19 cellular contexts compared by ENCODE assay signal in the genomic region with DNA sequence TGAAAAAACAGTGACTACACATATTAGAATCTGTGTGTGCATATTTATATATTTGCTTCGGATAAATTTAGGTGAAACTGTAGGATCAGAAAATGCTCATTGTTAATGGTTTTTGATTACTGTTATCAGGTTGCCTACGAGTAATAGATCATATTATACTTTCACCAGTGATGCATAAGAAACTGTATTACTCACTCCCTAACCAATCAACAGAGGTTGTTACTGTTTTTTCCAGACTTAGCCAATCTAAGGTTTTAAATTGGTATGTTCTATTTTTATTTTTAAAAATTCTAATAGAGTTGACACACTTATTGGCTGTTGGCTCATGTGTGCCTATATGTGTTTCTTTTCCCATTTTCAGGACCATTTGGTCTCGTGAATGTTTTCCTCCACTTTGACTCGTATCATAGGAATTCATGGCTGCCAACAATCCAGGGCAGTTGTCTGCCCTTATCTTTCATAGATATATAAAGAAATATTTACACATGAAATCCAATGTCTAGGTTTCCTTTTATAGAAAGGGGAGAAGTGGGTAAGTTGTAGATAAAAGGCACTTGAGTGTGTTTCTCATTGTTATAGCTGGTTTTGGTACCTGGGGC. TPM values are rescaled to one million over a fixed set of nuclear protein-coding genes. Genes with fewer than 3 reads are reported as not detected.
DNase-seq lines count a peak whose midpoint lies in the region; ATAC-seq, FAIRE-seq and TF ChIP-seq lines count a peak whose summit lies in the region.
"Had no signal": no experiment of that assay in that cellular context is flagged by ENCODE, and none has a peak within 500 bp of the region (broad histone marks: within the 10 kb centered on the region; RNA-seq: fewer than 3 reads in every experiment).

No MANE protein-coding gene starts in this region.

- TF ChIP-seq CTCF in K562 (IDR thresholded peaks at IDR 0.05 in 2 of 3, conservative IDR thresholded peaks at IDR 0.05 in 1 of 3; ENCODE audit: insufficient read depth in 2 of 3, low read depth in 1 of 3, low read length in 3 of 3) (no peak), psoas muscle (IDR thresholded peaks at IDR 0.05) (no peak), neural progenitor cell (IDR thresholded peaks at IDR 0.05) (no peak)

- no peaks in the 10 kb centered on the region for H3K27me3 Mint-ChIP-seq in neural progenitor cell (ENCODE audit: insufficient read depth, low read depth)

- no peak for TF ChIP-seq RAD21 in K562 (CRISPR knock-in tag; conservative IDR thresholded peaks at IDR 0.05 in 1 of 2, IDR thresholded peaks at IDR 0.05 in 1 of 2)

- H3K4me2 ChIP-seq in K562 (ENCODE audit: insufficient read depth, low read length) (no peak overlapping the region), neural progenitor cell (no peak overlapping the region)

- no peaks in the 10 kb centered on the region for H3K9me1 ChIP-seq in K562 (ENCODE audit: control insufficient read depth, insufficient read depth, low read length)

- FAIRE-seq in K562 (lab: Jason Lieb, UNC), result peak; percentile 49

- TF ChIP-seq EP300 in K562 (IDR thresholded peaks at IDR 0.05; ENCODE audit: low read length), result no peak

- H3K79me2 ChIP-seq in K562 (ENCODE audit: control insufficient read depth, insufficient read depth, low read length) (no peaks in the 10 kb centered on the region), neural progenitor cell (ENCODE audit: low read depth) (no peaks in the 10 kb centered on the region)

- peaks cover 3% of the 10 kb centered on the region for H3K9me3 Mint-ChIP-seq in neural progenitor cell
- H3K9me3 Mint-ChIP-seq: activated naive CD4-positive, alpha-beta T cell treated with anti-CD3 and anti-CD28 coated beads, Interleukin-2, amount 50 U/mL, for 72 hours; nephron had no signal

- no peak for ATAC-seq in K562
- no peak for ATAC-seq in HG03139 (IDR thresholded peaks at IDR 0.05; ENCODE audit: unreplicated experiment)
- ATAC-seq in psoas muscle, result no peak
- ATAC-seq in HG02981 (IDR thresholded peaks at IDR 0.05; ENCODE audit: unreplicated experiment), result no peak
- ATAC-seq: activated naive CD4-positive, alpha-beta T cell treated with anti-CD3 and anti-CD28 coated beads, Interleukin-2, amount 50 U/mL, for 72 hours; Right ventricle myocardium inferior had no signal

- H4K20me1 ChIP-seq in K562 (replicated peaks; ENCODE audit: control insufficient read depth, insufficient read depth, low read length), result no peaks in the 10 kb centered on the region
- H4K20me1 ChIP-seq in neural progenitor cell (ENCODE audit: low read depth), result no peaks in the 10 kb centered on the region

- no peaks in the 10 kb centered on the region for H3K4me1 ChIP-seq in K562 (replicated peaks in 1 of 2; ENCODE audit: control insufficient read depth in 2 of 2, insufficient read depth in 2 of 2, low read length in 2 of 2)
- no peaks in the 10 kb centered on the region for H3K4me1 ChIP-seq in psoas muscle
- no peaks in the 10 kb centered on the region for H3K4me1 ChIP-seq in neural progenitor cell
- H3K4me1 ChIP-seq: tibial artery had no signal

- no peaks in the 10 kb centered on the region for H3K4me1 Mint-ChIP-seq in neural progenitor cell
- H3K4me1 Mint-ChIP-seq: nephron had no signal

- intact Hi-C loops in K562 (cut with micrococcal nuclease), result no loop called here
- intact Hi-C loops in psoas muscle (cut with DNase I), result no loop called here

- no peak overlapping the region for H3K27ac ChIP-seq in K562 (ENCODE audit: extremely low read depth, low read depth, low read length)
- no peak overlapping the region for H3K27ac ChIP-seq in psoas muscle
- H3K27ac ChIP-seq in neural progenitor cell, result no peak overlapping the region
- H3K27ac ChIP-seq: tibial artery had no signal

- no peak overlapping the region for H3K27ac Mint-ChIP-seq in neural progenitor cell
- H3K27ac Mint-ChIP-seq: activated naive CD4-positive, alpha-beta T cell treated with anti-CD3 and anti-CD28 coated beads, Interleukin-2, amount 50 U/mL, for 72 hours; nephron had no signal

- WGBS in K562 (ENCODE audit: insufficient coverage, low coverage, missing lambda C conversion rate), result 83% methylated on average over 4 of the region's 4 CpGs
- 96% methylated on average over 4 of the region's 4 CpGs for WGBS in psoas muscle, 3 donors

- no peak overlapping the region for H2AFZ ChIP-seq in K562 (ENCODE audit: low read depth, low read length)
- no peak overlapping the region for H2AFZ ChIP-seq in neural progenitor cell (replicated peaks)

- H3K4me3 ChIP-seq in K562 (no peak overlapping the region), psoas muscle (no peak overlapping the region), neural progenitor cell (no peak overlapping the region)
- H3K4me3 ChIP-seq: tibial artery had no signal

- no TSS peak for BruUV-seq in K562 (replicated peaks; lab: Mats Ljungman, UMichigan)

- H3K27me3 ChIP-seq in K562 (ENCODE audit: control insufficient read depth in 2 of 2, insufficient read depth in 2 of 2, low read length in 2 of 2) (no peaks in the 10 kb centered on the region), psoas muscle (ENCODE audit: insufficient read depth in 3 of 3, low read length in 2 of 3) (no peaks in the 10 kb centered on the region), neural progenitor cell (no peaks in the 10 kb centered on the region)
- H3K27me3 ChIP-seq: tibial artery had no signal

- H3K9me3 ChIP-seq in K562 (replicated peaks; ENCODE audit: control insufficient read depth, insufficient read depth, low read depth, low read length) (no peaks in the 10 kb centered on the region), psoas muscle (no peaks in the 10 kb centered on the region), neural progenitor cell (ENCODE audit: low read depth) (peaks cover 6% of the 10 kb centered on the region)
- H3K9me3 ChIP-seq: tibial artery had no signal

- H3K9ac ChIP-seq in K562 (ENCODE audit: insufficient read depth in 1 of 2, low read depth in 2 of 2, low read length in 2 of 2) (no peak overlapping the region), neural progenitor cell (no peak overlapping the region)

- peaks cover 80% of the 10 kb centered on the region for H3K36me3 ChIP-seq in K562 (ENCODE audit: control insufficient read depth, insufficient read depth, low read length)
- H3K36me3 ChIP-seq in psoas muscle (ENCODE audit: insufficient read depth in 1 of 2, low read depth in 1 of 2), result no peaks in the 10 kb centered on the region
- peaks cover 30% of the 10 kb centered on the region for H3K36me3 ChIP-seq in neural progenitor cell
- H3K36me3 ChIP-seq: tibial artery had no signal

- no peak overlapping the region for H3K4me3 Mint-ChIP-seq in neural progenitor cell
- H3K4me3 Mint-ChIP-seq: nephron had no signal

- CTCF ChIA-PET in K562 (lab: Yijun Ruan, JAX; ENCODE audit: low intra/inter-chr PET ratio), result no interaction called here

- no peaks in the 10 kb centered on the region for H3F3A ChIP-seq in neural progenitor cell (ENCODE audit: low read depth)

- DNase-seq in ACHN (peak; percentile 44), LoVo (ENCODE audit: low spot score) (peak; percentile 52), K562 (ENCODE audit: extremely low read depth in 1 of 4, low spot score in 3 of 4) (no peak), iris pigment epithelial cell (ENCODE audit: low read depth) (peak; percentile 50), psoas muscle (no peak), neural progenitor cell (ENCODE audit: low spot score) (no peak)
- DNase-seq: cerebellar nuclear complex; hypothalamus; NCI-H1092; NCI-H2227 treated with DMSO at 0.1 percent for 48 hours; stimulated activated CD4-positive, alpha-beta T cell treated with anti-CD3 and anti-CD28 coated beads, Interleukin-2, amount 100 ng/mL, for 24 hours; stimulated activated CD8-positive, alpha-beta memory T cell treated with anti-CD3 and anti-CD28 coated beads, Interleukin-4, amount 100 ng/mL, for 48 hours; T-helper 2 cell; tibial artery had no signal

- peaks cover 50% of the 10 kb centered on the region for H3K36me3 Mint-ChIP-seq in neural progenitor cell

- no peak for TF ChIP-seq POLR2A in K562 (conservative IDR thresholded peaks at IDR 0.05)

- in situ Hi-C loops in ACHN (cut with HindIII; ENCODE audit: low pct_ligation_motif_present, low pct_unique_long_range_greater_than_20kb, low sequenced_read_pairs) (no loop called here), K562 (cut with MboI) (no loop called here)

- POLR2A ChIA-PET in K562 (lab: Yijun Ruan, JAX), result no interaction called here

TF ChIP-seq in K562, 482 proteins besides CTCF, POLR2A, EP300 and RAD21 (continues in another document):
- TF ChIP-seq, protein P1, sequence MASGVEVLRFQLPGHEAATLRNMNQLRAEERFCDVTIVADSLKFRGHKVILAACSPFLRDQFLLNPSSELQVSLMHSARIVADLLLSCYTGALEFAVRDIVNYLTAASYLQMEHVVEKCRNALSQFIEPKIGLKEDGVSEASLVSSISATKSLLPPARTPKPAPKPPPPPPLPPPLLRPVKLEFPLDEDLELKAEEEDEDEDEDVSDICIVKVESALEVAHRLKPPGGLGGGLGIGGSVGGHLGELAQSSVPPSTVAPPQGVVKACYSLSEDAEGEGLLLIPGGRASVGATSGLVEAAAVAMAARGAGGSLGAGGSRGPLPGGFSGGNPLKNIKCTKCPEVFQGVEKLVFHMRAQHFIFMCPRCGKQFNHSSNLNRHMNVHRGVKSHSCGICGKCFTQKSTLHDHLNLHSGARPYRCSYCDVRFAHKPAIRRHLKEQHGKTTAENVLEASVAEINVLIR (CRISPR knock-in tag; IDR thresholded peaks at IDR 0.05), result no peak
- TF ChIP-seq STAG1 (CRISPR knock-in tag; IDR thresholded peaks at IDR 0.05; ENCODE audit: borderline replicate concordance) (no peak), RFX7 (CRISPR knock-in tag; IDR thresholded peaks at IDR 0.05) (no peak)

RNA-seq across cellular contexts. Expression of a gene that starts 59.2 kb away (rescaled TPM):
- 109 and 164 TPM in 2 replicates for total RNA-seq in K562 (2011; cell fraction: chromatin; rRNA removed; ENCODE audit: low replicate concordance)
- total RNA-seq in K562 (2011; cell fraction: nucleolus; rRNA removed), result 32.2 and 33.3 TPM in 2 replicates
- 73.6 and 93.8 TPM in 2 replicates for total RNA-seq in K562 (2011; cell fraction: nucleoplasm; rRNA removed)
- total RNA-seq in K562 (2014; rRNA removed) (31.3 and 36.6 TPM in 2 replicates), K562 (2014; rRNA removed; fragmentation: Illumina TruSeq; extraction: Trizol) (53.2 and 56.1 TPM in 2 replicates), K562 (2015; rRNA removed; fragmentation: Illumina TruSeq; extraction: Trizol) (63.0 and 66.2 TPM in 2 replicates), K562 (2021) (50.3 and 58.2 TPM in 2 replicates), psoas muscle (1 to 10 TPM in 3 of 4 donors, under 1 TPM in 1; 0.41 to 2.4 (median 1.1) TPM), neural progenitor cell (ENCODE audit: low replicate concordance) (117 and 176 TPM in 2 replicates)
- polyA plus RNA-seq in K562 (2011; rRNA removed) (38.7 and 46.1 TPM in 2 replicates), K562 (2014; fragmentation: Illumina TruSeq; extraction: Trizol) (31.2 and 51.2 TPM in 2 replicates), K562 (2014; fragmentation: Nextera tagmentation; extraction: Ambion mirVana) (10 to 100 TPM; 18.1 to 37.3 TPM), K562 (2014; rRNA removed) (23.9 and 25.8 TPM in 2 replicates), psoas muscle (under 1 TPM; 0.11 to 0.52 (median 0.13) TPM)
- polyA plus RNA-seq in K562 (2011; cell fraction: cytosol; rRNA removed), result 11.7 and 20.2 TPM in 2 replicates
- polyA plus RNA-seq in K562 (2011; cell fraction: nucleus; rRNA removed), result 74.2 and 149 TPM in 2 replicates
- 20.9 and 29.6 TPM in 2 replicates for polyA plus RNA-seq in K562 (2012)
- 122 and 166 TPM in 2 replicates for polyA minus RNA-seq in K562 (2011; rRNA and poly(A)+ RNA removed)
- 60.1 and 67.3 TPM in 2 replicates for polyA minus RNA-seq in K562 (2011; cell fraction: cytosol; rRNA and poly(A)+ RNA removed)
- 50.6 and 151 TPM in 2 replicates for polyA minus RNA-seq in K562 (2011; cell fraction: nucleus; rRNA and poly(A)+ RNA removed)

Comparison
In these comparisons a context has a peak if more than half of its experiments do, and no peak if none do; other contexts are left out.
1. DNase-seq: peak in ACHN (single experiment), LoVo (single experiment) and iris pigment epithelial cell (single experiment); none in K562 (0 of 4), psoas muscle (0 of 2) and neural progenitor cell (single experiment).
2. RNA of a gene that starts 59.2 kb away (total RNA-seq): 117 to 176 TPM in neural progenitor cell and 31.3 to 164 TPM in K562; 0.41 to 2.4 TPM in psoas muscle; every median in the first group is over 4 times any median in the second.